17 cellular contexts compared by ENCODE assay signal in genomic region chr1:45530632-45531135, GRCh38. TPM values are rescaled to one million over a fixed set of nuclear protein-coding genes. Genes with fewer than 3 reads are reported as not detected.
DNase-seq lines count a peak whose midpoint lies in the region; ATAC-seq and TF ChIP-seq lines count a peak whose summit lies in the region.
"Had no signal": no experiment of that assay in that cellular context is flagged by ENCODE, and none has a peak within 500 bp of the region (broad histone marks: within the 10 kb centered on the region; RNA-seq: fewer than 3 reads in every experiment).

No MANE protein-coding gene starts in this region.

- DNase-seq in HEK293T (ENCODE audit: extremely low spot score) (no peak), NCI-H2171 (lab: John Stamatoyannopoulos, UW) (peak; percentile 54), SJCRH30 (peak; percentile 62 to 76), myocyte (ENCODE audit: low read depth) (peak; percentile 54), SKM-1 (lab: John Stamatoyannopoulos, UW; ENCODE audit: unreplicated experiment) (no peak), PC-3 (no peak)
- DNase-seq in activated CD8-positive, alpha-beta T cell treated with anti-CD3 and anti-CD28 coated beads, Interleukin-2, amount 10 ng/mL, durations not matched to agents 7 days and 5 days, result no peak
- DNase-seq: ACHN; BE2C; C1 segment of cervical spinal cord; CD4-positive, CD25-positive, alpha-beta regulatory T cell; CD8-positive, alpha-beta memory T cell; COR-L47; DMS79 treated with DMSO at 0.1 percent for 48 hours; GF-D8; H9 had no signal

- no peak overlapping the region for H3K27ac ChIP-seq in SJCRH30
- no peak overlapping the region for H3K27ac ChIP-seq in PC-3 (ENCODE audit: low read length)

- no peaks in the 10 kb centered on the region for H3F3A ChIP-seq in PC-3 (ENCODE audit: low read length, unreplicated experiment)

- H3K4me3 ChIP-seq in SJCRH30 (no peak overlapping the region), PC-3 (ENCODE audit: low read length) (no peak overlapping the region)

- intact Hi-C loops in PC-3 (cut with micrococcal nuclease), result no loop called here

- H3K9me2 ChIP-seq in PC-3 (replicated peaks; ENCODE audit: low read length), result no peaks in the 10 kb centered on the region

- no peaks in the 10 kb centered on the region for H3K36me3 ChIP-seq in SJCRH30
- no peaks in the 10 kb centered on the region for H3K36me3 ChIP-seq in PC-3 (ENCODE audit: low read depth, low read length)
- H3K36me3 ChIP-seq: BE2C had no signal

- H3K4me3 Mint-ChIP-seq in activated CD8-positive, alpha-beta T cell treated with anti-CD3 and anti-CD28 coated beads, Interleukin-2, amount 10 ng/mL, durations not matched to agents 7 days and 5 days, result no peak overlapping the region
- H3K4me3 Mint-ChIP-seq: CD4-positive, CD25-positive, alpha-beta regulatory T cell; CD8-positive, alpha-beta memory T cell had no signal

- CTCF ChIA-PET in HEK293T (lab: Yijun Ruan, JAX), result interaction anchor here (0.6 kb wide), 1 partner anchor 36 kb away, joined by 3 read pairs; no protein-coding TSS in a partner anchor
- CTCF ChIA-PET in activated CD8-positive, alpha-beta T cell treated with anti-CD3 and anti-CD28 coated beads, Interleukin-2, amount 10 ng/mL, durations not matched to agents 7 days and 5 days (lab: Charles Lee), result interaction anchor here (1.0 kb wide), 1 partner anchor 15 kb away, joined by 5 read pairs; no protein-coding TSS in a partner anchor
- CTCF ChIA-PET in PC-3 (lab: Charles Lee), result no interaction called here

- no peaks in the 10 kb centered on the region for H3K4me1 Mint-ChIP-seq in activated CD8-positive, alpha-beta T cell treated with anti-CD3 and anti-CD28 coated beads, Interleukin-2, amount 10 ng/mL, durations not matched to agents 7 days and 5 days (ENCODE audit: low read depth)

- no peaks in the 10 kb centered on the region for H3K27me3 ChIP-seq in SJCRH30
- H3K27me3 ChIP-seq in PC-3 (ENCODE audit: low read length), result no peaks in the 10 kb centered on the region
- H3K27me3 ChIP-seq: BE2C had no signal

- no peak overlapping the region for H3K27ac Mint-ChIP-seq in activated CD8-positive, alpha-beta T cell treated with anti-CD3 and anti-CD28 coated beads, Interleukin-2, amount 10 ng/mL, durations not matched to agents 7 days and 5 days
- H3K27ac Mint-ChIP-seq: CD4-positive, CD25-positive, alpha-beta regulatory T cell; H9 had no signal

- POLR2A ChIA-PET in HEK293T (lab: Yijun Ruan, JAX), result interaction anchor here (2.2 kb wide), 1 partner anchor 9 kb away, joined by 8 read pairs; the partner anchor contains the start of gene PRDX1
- POLR2A ChIA-PET in activated CD8-positive, alpha-beta T cell treated with anti-CD3 and anti-CD28 coated beads, Interleukin-2, amount 10 ng/mL, durations not matched to agents 7 days and 5 days (lab: Charles Lee), result interaction anchor here (0.8 kb wide), 1 partner anchor 9 kb away, joined by 3 read pairs; the partner anchor contains the start of gene PRDX1
- POLR2A ChIA-PET in PC-3 (lab: Charles Lee; ENCODE audit: unreplicated experiment), result interaction anchor here (0.6 kb wide), 1 partner anchor 55 kb away, joined by 5 read pairs; no protein-coding TSS in a partner anchor

- H4K20me1 ChIP-seq in PC-3 (ENCODE audit: low read length), result no peaks in the 10 kb centered on the region

- H3K9me3 ChIP-seq in SJCRH30 (replicated peaks) (0 out of 2 replicates have a peak, but pooled peaks cover 3% of the 10 kb centered on the region), PC-3 (ENCODE audit: low read length) (no peaks in the 10 kb centered on the region)
- H3K9me3 ChIP-seq: BE2C had no signal

- no peaks in the 10 kb centered on the region for H3K79me2 ChIP-seq in PC-3 (ENCODE audit: low read length)

- H3K27me3 Mint-ChIP-seq in activated CD8-positive, alpha-beta T cell treated with anti-CD3 and anti-CD28 coated beads, Interleukin-2, amount 10 ng/mL, durations not matched to agents 7 days and 5 days (ENCODE audit: low read depth), result peaks cover 12% of the 10 kb centered on the region

- no TSS peak for BruUV-seq in PC-3 (replicated peaks; lab: Mats Ljungman, UMichigan)

- H3K4me2 ChIP-seq in PC-3 (ENCODE audit: low read length), result no peak overlapping the region

- H3K9ac ChIP-seq in PC-3 (ENCODE audit: low read length), result no peak overlapping the region

- no peaks in the 10 kb centered on the region for H3K9me3 Mint-ChIP-seq in activated CD8-positive, alpha-beta T cell treated with anti-CD3 and anti-CD28 coated beads, Interleukin-2, amount 10 ng/mL, durations not matched to agents 7 days and 5 days (ENCODE audit: insufficient read depth)
- H3K9me3 Mint-ChIP-seq: CD4-positive, CD25-positive, alpha-beta regulatory T cell; CD8-positive, alpha-beta memory T cell; H9 had no signal

- TF ChIP-seq CTCF in PC-3 (conservative IDR thresholded peaks at IDR 0.05; ENCODE audit: low read depth, low read length), result no peak

- no peaks in the 10 kb centered on the region for H3K4me1 ChIP-seq in SJCRH30
- peaks cover 8% of the 10 kb centered on the region for H3K4me1 ChIP-seq in PC-3 (ENCODE audit: insufficient read depth, low read length)
- H3K4me1 ChIP-seq: BE2C had no signal

- H2AFZ ChIP-seq in PC-3 (ENCODE audit: low read length), result no peak overlapping the region

- ATAC-seq in HG03378 (IDR thresholded peaks at IDR 0.05; ENCODE audit: unreplicated experiment) (no peak), PC-3 (no peak)
- ATAC-seq in activated CD8-positive, alpha-beta T cell treated with anti-CD3 and anti-CD28 coated beads, Interleukin-2, amount 10 ng/mL, durations not matched to agents 7 days and 5 days, result no peak

- H3K36me3 Mint-ChIP-seq in activated CD8-positive, alpha-beta T cell treated with anti-CD3 and anti-CD28 coated beads, Interleukin-2, amount 10 ng/mL, durations not matched to agents 7 days and 5 days (ENCODE audit: low read depth), result no peaks in the 10 kb centered on the region
- H3K36me3 Mint-ChIP-seq: CD4-positive, CD25-positive, alpha-beta regulatory T cell; CD8-positive, alpha-beta memory T cell had no signal

TF ChIP-seq in HEK293T, 16 proteins besides CTCF, POLR2A, EP300 and RAD21:
- TF ChIP-seq PKNOX1 (IDR thresholded peaks at IDR 0.05), result no peak
- peak; percentile 47 for TF ChIP-seq ZNF384 (IDR thresholded peaks at IDR 0.05)

RNA-seq across cellular contexts. Expression of gene PRDX1, which starts 9.0 kb away (rescaled TPM):
- 821 and 837 TPM in 2 replicates for total RNA-seq in SJCRH30 (2014; rRNA removed; shearing (Covaris generic))
- total RNA-seq in myocyte (771 and 808 TPM in 2 replicates), PC-3 (2014; rRNA removed) (749 and 967 TPM in 2 replicates)
- polyA plus RNA-seq in myocyte (2012), result 976 TPM
- total RNA-seq in activated CD8-positive, alpha-beta T cell treated with anti-CD3 and anti-CD28 coated beads, Interleukin-2, amount 10 ng/mL, durations not matched to agents 7 days and 5 days, result 100 to 1,000 TPM; 250 to 251 TPM

RNA-seq across cellular contexts. Expression of gene AKR1A1, which starts 19.9 kb away (rescaled TPM):
- total RNA-seq in SJCRH30 (2014; rRNA removed; shearing (Covaris generic)), result 60.6 and 64.6 TPM in 2 replicates
- total RNA-seq in myocyte, result 75.2 and 83.6 TPM in 2 replicates
- polyA plus RNA-seq in myocyte (2012), result 176 TPM
- 100 to 1,000 TPM; 150 to 152 TPM for total RNA-seq in activated CD8-positive, alpha-beta T cell treated with anti-CD3 and anti-CD28 coated beads, Interleukin-2, amount 10 ng/mL, durations not matched to agents 7 days and 5 days
- 86.1 and 94.9 TPM in 2 replicates for total RNA-seq in PC-3 (2014; rRNA removed)

RNA-seq across cellular contexts. Expression of gene MMACHC, which starts 30.6 kb away (rescaled TPM):
- total RNA-seq in SJCRH30 (2014; rRNA removed; shearing (Covaris generic)), result 9.9 and 10.9 TPM in 2 replicates
- total RNA-seq in myocyte (3.5 and 6.8 TPM in 2 replicates), PC-3 (2014; rRNA removed) (6.6 and 9.2 TPM in 2 replicates)
- 6.5 TPM for polyA plus RNA-seq in myocyte (2012)
- 1 to 10 TPM; 6.7 to 8.7 TPM for total RNA-seq in activated CD8-positive, alpha-beta T cell treated with anti-CD3 and anti-CD28 coated beads, Interleukin-2, amount 10 ng/mL, durations not matched to agents 7 days and 5 days

RNA-seq across cellular contexts. Expression of gene CCDC163, which starts 30.8 kb away (rescaled TPM):
- total RNA-seq in SJCRH30 (2014; rRNA removed; shearing (Covaris generic)), result 1.8 and 2.3 TPM in 2 replicates
- 0.62 TPM in 2 replicates for total RNA-seq in myocyte
- 2.1 TPM for polyA plus RNA-seq in myocyte (2012)
- 1 to 10 TPM; 7.9 to 9.4 TPM for total RNA-seq in activated CD8-positive, alpha-beta T cell treated with anti-CD3 and anti-CD28 coated beads, Interleukin-2, amount 10 ng/mL, durations not matched to agents 7 days and 5 days
- 3.9 and 5.7 TPM in 2 replicates for total RNA-seq in PC-3 (2014; rRNA removed)

RNA-seq across cellular contexts. Expression of gene TESK2, which starts 39.7 kb away (rescaled TPM):
- 4.3 and 6.2 TPM in 2 replicates for total RNA-seq in SJCRH30 (2014; rRNA removed; shearing (Covaris generic))
- total RNA-seq in myocyte, result 1.1 and 1.7 TPM in 2 replicates
- polyA plus RNA-seq in myocyte (2012), result 1.2 TPM
- total RNA-seq in activated CD8-positive, alpha-beta T cell treated with anti-CD3 and anti-CD28 coated beads, Interleukin-2, amount 10 ng/mL, durations not matched to agents 7 days and 5 days, result 1 to 10 TPM; 3.3 to 3.5 TPM
- 6.0 and 6.5 TPM in 2 replicates for total RNA-seq in PC-3 (2014; rRNA removed)

Comparison
In these comparisons a context has a peak if more than half of its experiments do, and no peak if none do; other contexts are left out.
1. DNase-seq: peak in NCI-H2171 (single experiment), SJCRH30 (2 of 2) and myocyte (single experiment); none in HEK293T (single experiment), SKM-1 (single experiment), activated CD8-positive, alpha-beta T cell treated with anti-CD3 and anti-CD28 coated beads, Interleukin-2, amount 10 ng/mL, durations not matched to agents 7 days and 5 days (single experiment) and PC-3 (single experiment).